ENCODE assay signal across 10 cellular contexts in genomic region chr6:28125396-28125795, GRCh38. TPM values are rescaled to one million over a fixed set of nuclear protein-coding genes. Genes with fewer than 3 reads are reported as not detected.
DNase-seq lines count a peak whose midpoint lies in the region; ATAC-seq, FAIRE-seq and TF ChIP-seq lines count a peak whose summit lies in the region.
"Had no signal": no experiment of that assay in that cellular context is flagged by ENCODE, and none has a peak within 500 bp of the region (broad histone marks: within the 10 kb centered on the region; RNA-seq: fewer than 3 reads in every experiment).

No MANE protein-coding gene starts in this region.

- peak overlapping the region; percentile 89 for H3K27ac ChIP-seq in CD4-positive, CD25-positive, alpha-beta regulatory T cell (ENCODE audit: insufficient read depth, low read length, poor library complexity, severe bottlenecking)

- H3K36me3 Mint-ChIP-seq in CD4-positive, CD25-positive, alpha-beta regulatory T cell = peaks cover 22% of the 10 kb centered on the region
- H3K36me3 Mint-ChIP-seq in activated T-helper 17 cell treated with anti-CD3 and anti-CD28 coated beads, Interleukin-2, amount 50 U/mL, for 72 hours (ENCODE audit: low read depth) = peaks cover 86% of the 10 kb centered on the region
- peaks cover 5 to 32% of the 10 kb centered on the region in 2 donors for H3K36me3 Mint-ChIP-seq in naive B cell

- peak overlapping the region; percentile 86 to 96 (median 94) for H3K4me3 Mint-ChIP-seq in CD4-positive, CD25-positive, alpha-beta regulatory T cell
- H3K4me3 Mint-ChIP-seq in activated T-helper 17 cell treated with anti-CD3 and anti-CD28 coated beads, Interleukin-2, amount 50 U/mL, for 72 hours = peak overlapping the region; percentile 91
- peak overlapping the region; percentile 63 to 98 (median 93) for H3K4me3 Mint-ChIP-seq in naive B cell

- H3K4me3 ChIP-seq in CD4-positive, CD25-positive, alpha-beta regulatory T cell (ENCODE audit: low read depth, low read length) = peak overlapping the region; percentile 97
- peak overlapping the region; percentile 66; the same call in 1 of the 2 replicates for H3K4me3 ChIP-seq in HAP-1

- H3K4me1 ChIP-seq in CD4-positive, CD25-positive, alpha-beta regulatory T cell (ENCODE audit: control insufficient read depth, insufficient read depth, low read length, poor library complexity, severe bottlenecking) = peaks cover 23% of the 10 kb centered on the region
- H3K4me1 ChIP-seq in HAP-1 = peaks cover 11% of the 10 kb centered on the region

- no peak for TF ChIP-seq POLR2A in GM12892 (IDR thresholded peaks at IDR 0.05; ENCODE audit: low read depth, low read length)

- H3K4me1 Mint-ChIP-seq in CD4-positive, CD25-positive, alpha-beta regulatory T cell = peaks cover 37 to 67% (median 41%) of the 10 kb centered on the region in 4 donors
- peaks cover 40% of the 10 kb centered on the region for H3K4me1 Mint-ChIP-seq in activated T-helper 17 cell treated with anti-CD3 and anti-CD28 coated beads, Interleukin-2, amount 50 U/mL, for 72 hours
- H3K4me1 Mint-ChIP-seq in naive B cell = peaks cover 34 to 42% (median 39%) of the 10 kb centered on the region in 3 donors

- no peaks in the 10 kb centered on the region for H3K27me3 Mint-ChIP-seq in CD4-positive, CD25-positive, alpha-beta regulatory T cell
- H3K27me3 Mint-ChIP-seq in activated T-helper 17 cell treated with anti-CD3 and anti-CD28 coated beads, Interleukin-2, amount 50 U/mL, for 72 hours = no peaks in the 10 kb centered on the region
- H3K27me3 Mint-ChIP-seq in naive B cell = no peaks in the 10 kb centered on the region

- in situ Hi-C loops in HAP-1 (cut with MboI; ENCODE audit: low sequenced_read_pairs) = loop anchor here (25.0 kb wide), 1 partner anchor 137 kb away; the partner anchor contains the start of genes NKAPL, ZKSCAN4 and ZSCAN26

- ATAC-seq in CD4-positive, CD25-positive, alpha-beta regulatory T cell (ENCODE audit: low read depth in 2 of 2) = no peak
- ATAC-seq in activated T-helper 17 cell treated with anti-CD3 and anti-CD28 coated beads, Interleukin-2, amount 50 U/mL, for 72 hours (replicated peaks) = peak; percentile 16
- ATAC-seq in naive B cell (ENCODE audit: low read depth in 2 of 2) (peak; percentile 47 to 60), HG02759 (IDR thresholded peaks at IDR 0.05; ENCODE audit: unreplicated experiment) (no peak)

- no peaks in the 10 kb centered on the region for H3K27me3 ChIP-seq in CD4-positive, CD25-positive, alpha-beta regulatory T cell (ENCODE audit: control insufficient read depth, insufficient read depth, low read length)
- H3K27me3 ChIP-seq in HAP-1 (ENCODE audit: low read depth) = no peaks in the 10 kb centered on the region
- H3K27me3 ChIP-seq: MG63 had no signal

- H3K9me3 ChIP-seq in CD4-positive, CD25-positive, alpha-beta regulatory T cell (ENCODE audit: control insufficient read depth in 2 of 2, low read length in 2 of 2) = no peaks in the 10 kb centered on the region
- no peaks in the 10 kb centered on the region for H3K9me3 ChIP-seq in HAP-1
- H3K9me3 ChIP-seq: MG63 had no signal

- no peak for DNase-seq in CD4-positive, CD25-positive, alpha-beta regulatory T cell
- no peak for DNase-seq in HAP-1 (ENCODE audit: low spot score in 2 of 2)
- no peak for DNase-seq in naive B cell
- no peak for DNase-seq in GM12892 (ENCODE audit: insufficient read length)
- no peak for DNase-seq in activated CD4-positive, CD25-positive, alpha-beta regulatory T cell treated with anti-CD3 and anti-CD28 coated beads, Interleukin-2, amount 50 U/mL, for 72 hours
- no peak for DNase-seq in SKM-1 (lab: John Stamatoyannopoulos, UW; ENCODE audit: unreplicated experiment)
- DNase-seq: effector CD4-positive, alpha-beta T cell; MG63 had no signal

- H3K27ac Mint-ChIP-seq in CD4-positive, CD25-positive, alpha-beta regulatory T cell = peak overlapping the region; percentile 91 to 97 (median 94)
- H3K27ac Mint-ChIP-seq in activated T-helper 17 cell treated with anti-CD3 and anti-CD28 coated beads, Interleukin-2, amount 50 U/mL, for 72 hours = peak overlapping the region; percentile 90
- peak overlapping the region; percentile 57 to 96 (median 92) for H3K27ac Mint-ChIP-seq in naive B cell

- FAIRE-seq in GM12892 (lab: Jason Lieb, UNC) = no peak

- H3K9me3 Mint-ChIP-seq in CD4-positive, CD25-positive, alpha-beta regulatory T cell = no peaks in the 10 kb centered on the region
- H3K9me3 Mint-ChIP-seq in activated T-helper 17 cell treated with anti-CD3 and anti-CD28 coated beads, Interleukin-2, amount 50 U/mL, for 72 hours = no peaks in the 10 kb centered on the region
- H3K9me3 Mint-ChIP-seq in naive B cell = no peaks in the 10 kb centered on the region

- peaks cover 31% of the 10 kb centered on the region for H3K36me3 ChIP-seq in CD4-positive, CD25-positive, alpha-beta regulatory T cell (ENCODE audit: control insufficient read depth, insufficient read depth, low read length)
- H3K36me3 ChIP-seq in HAP-1 (replicated peaks) = peaks cover 36% of the 10 kb centered on the region

RNA-seq across cellular contexts. Expression of gene ZSCAN16, which starts 1.0 kb away (rescaled TPM):
- 8.0 TPM for total RNA-seq in CD4-positive, CD25-positive, alpha-beta regulatory T cell
- polyA plus RNA-seq in CD4-positive, CD25-positive, alpha-beta regulatory T cell = 10 to 100 TPM; 11.5 to 26.5 (median 14.5) TPM
- total RNA-seq in activated T-helper 17 cell treated with anti-CD3 and anti-CD28 coated beads, Interleukin-2, amount 50 U/mL, for 72 hours = 1 to 10 TPM; 2.0 to 3.0 TPM
- polyA plus RNA-seq in naive B cell (ENCODE audit: low read depth in 6 of 6) = 10 to 100 TPM; 11.3 to 21.3 (median 14.7) TPM
- polyA plus RNA-seq in GM12892 (2012; ENCODE audit: missing spikeins) = 3.2 TPM

RNA-seq across cellular contexts. Expression of gene ZKSCAN8, which starts 16.3 kb away (rescaled TPM):
- total RNA-seq in CD4-positive, CD25-positive, alpha-beta regulatory T cell = 27.4 TPM
- polyA plus RNA-seq in CD4-positive, CD25-positive, alpha-beta regulatory T cell = 1 to 10 TPM in 3 of 4 donors, under 1 TPM in 1; 0.78 to 4.1 (median 1.6) TPM
- 10 to 100 TPM; 16.5 to 42.7 TPM for total RNA-seq in activated T-helper 17 cell treated with anti-CD3 and anti-CD28 coated beads, Interleukin-2, amount 50 U/mL, for 72 hours
- 1 to 10 TPM in 4 of 6 donors, under 1 TPM in 1, not detected in 1; 0.95 to 2.6 (median 1.1) TPM for polyA plus RNA-seq in naive B cell (ENCODE audit: low read depth in 6 of 6)
- 8.2 TPM for polyA plus RNA-seq in GM12892 (2012; ENCODE audit: missing spikeins)

RNA-seq across cellular contexts. Expression of gene ZNF165, which starts 45.0 kb away (rescaled TPM):
- total RNA-seq in CD4-positive, CD25-positive, alpha-beta regulatory T cell = 4.3 TPM
- polyA plus RNA-seq in CD4-positive, CD25-positive, alpha-beta regulatory T cell = under 1 TPM in 3 of 4 donors, not detected in 1; 0.24 to 0.57 (median 0.40) TPM
- 10 to 100 TPM in 1 of 2 donors, 1 to 10 TPM in 1; 2.1 to 14.8 TPM for total RNA-seq in activated T-helper 17 cell treated with anti-CD3 and anti-CD28 coated beads, Interleukin-2, amount 50 U/mL, for 72 hours
- 1 to 10 TPM; 3.6 to 7.1 (median 5.3) TPM for polyA plus RNA-seq in naive B cell (ENCODE audit: low read depth in 6 of 6)
- 1.9 TPM for polyA plus RNA-seq in GM12892 (2012; ENCODE audit: missing spikeins)

Comparison
In these comparisons a context has a peak if more than half of its experiments do, and no peak if none do; other contexts are left out.
1. ATAC-seq: peak in activated T-helper 17 cell treated with anti-CD3 and anti-CD28 coated beads, Interleukin-2, amount 50 U/mL, for 72 hours (single experiment) and naive B cell (2 of 2); none in CD4-positive, CD25-positive, alpha-beta regulatory T cell (0 of 2) and HG02759 (single experiment).
2. Peak in every context shown above with its lines, with median percentiles within 50 percentile points of each other: H3K27ac Mint-ChIP-seq and H3K4me3 Mint-ChIP-seq.